In genomic region chr7:104984591-104985258, GRCh38 we compare ENCODE assay signal across 8 cellular contexts. TPM values are rescaled to one million over a fixed set of nuclear protein-coding genes. Genes with fewer than 3 reads are reported as not detected.
A peak's percentile ranks its signal among the peaks of the same experiment; 100 is the strongest.
DNase-seq lines count a peak whose midpoint lies in the region; ATAC-seq and TF ChIP-seq lines count a peak whose summit lies in the region.

No MANE protein-coding gene starts in this region.

- peak overlapping the region; percentile 34 to 73 (median 60) for H3K4me3 ChIP-seq in heart right ventricle
- peak overlapping the region; percentile 65 to 69 for H3K4me3 ChIP-seq in ascending aorta
- H3K4me3 ChIP-seq in mesenchymal stem cell (ENCODE audit: insufficient read depth in 1 of 2, low read depth in 1 of 2, low read length in 2 of 2), result peak overlapping the region in 1 of 2 experiments; percentile 81
- peak overlapping the region; percentile 38 to 92 for H3K4me3 ChIP-seq in aorta (ENCODE audit: low read length in 2 of 2)

- H2BK120ac ChIP-seq in mesenchymal stem cell (ENCODE audit: low read depth, low read length), result no peak overlapping the region

- H3K79me1 ChIP-seq in mesenchymal stem cell (replicated peaks; ENCODE audit: low read length, poor library complexity, severe bottlenecking), result peaks cover 4% of the 10 kb centered on the region

- no peak overlapping the region for H2BK5ac ChIP-seq in mesenchymal stem cell (ENCODE audit: low read depth, low read length, poor library complexity, severe bottlenecking)

- H3K36me3 ChIP-seq in heart right ventricle (peaks cover 0 to 22% (median 0%) of the 10 kb centered on the region in 9 donors), ascending aorta (no peaks in the 10 kb centered on the region), mesenchymal stem cell (ENCODE audit: control insufficient read depth in 1 of 2, insufficient read depth in 2 of 2, low read depth in 1 of 2, low read length in 2 of 2) (peaks cover 6 to 39% of the 10 kb centered on the region in 2 experiments), aorta (ENCODE audit: control insufficient read depth in 1 of 2, insufficient read depth in 2 of 2, low read length in 1 of 2) (no peaks in the 10 kb centered on the region)

- intact Hi-C loops in heart right ventricle (cut with DNase I) (loop anchor here in 8 of 10 donors (1.0 to 10.0 kb wide), 15 partner anchors 26 to 353 kb away; partner anchors contain the start of gene KMT2E (in 1 of the 8)), left ventricle myocardium superior (cut with micrococcal nuclease) (no loop called here), ascending aorta (cut with DNase I) (loop anchor here (5.0 to 10.0 kb wide), 6 partner anchors 62 to 1300 kb away; partner anchors contain the start of genes NAMPT and RINT1), aorta (cut with DNase I) (loop anchor here (2.0 to 5.0 kb wide), 6 partner anchors 14 to 118 kb away; no protein-coding TSS in a partner anchor)

- H3K9me3 ChIP-seq in heart right ventricle (no peaks in the 10 kb centered on the region), ascending aorta (no peaks in the 10 kb centered on the region), mesenchymal stem cell (ENCODE audit: control insufficient read depth, low read length) (no peaks in the 10 kb centered on the region), aorta (ENCODE audit: control insufficient read depth, low read length) (no peaks in the 10 kb centered on the region)

- in situ Hi-C loops in GM13977 (cut with MboI; ENCODE audit: low pct_unique_long_range_greater_than_20kb, low sequenced_read_pairs, unreplicated experiment), result no loop called here

- no peak overlapping the region for H4K8ac ChIP-seq in mesenchymal stem cell (ENCODE audit: low read length)

- no peak for TF ChIP-seq CTCF in heart right ventricle (IDR thresholded peaks at IDR 0.05)
- no peak for TF ChIP-seq CTCF in ascending aorta (IDR thresholded peaks at IDR 0.05)
- no peak for TF ChIP-seq CTCF in GM13977 (IDR thresholded peaks at IDR 0.05; ENCODE audit: extremely low read depth, insufficient read depth, missing control alignments)

- no peak overlapping the region for H3K14ac ChIP-seq in mesenchymal stem cell (ENCODE audit: low read length in 2 of 2)

- H4K91ac ChIP-seq in mesenchymal stem cell (ENCODE audit: low read length), result no peak overlapping the region

- no peak overlapping the region for H2BK12ac ChIP-seq in mesenchymal stem cell (ENCODE audit: low read length in 2 of 2)

- H3K4ac ChIP-seq in mesenchymal stem cell (ENCODE audit: low read depth in 1 of 2, low read length in 2 of 2), result no peak overlapping the region

- H2BK15ac ChIP-seq in mesenchymal stem cell (ENCODE audit: low read depth, poor library complexity, severe bottlenecking), result no peak overlapping the region

- ATAC-seq in heart right ventricle (no peak), left ventricle myocardium superior (no peak), aorta (ENCODE audit: low FRiP score) (no peak), HG02610 (IDR thresholded peaks at IDR 0.05; ENCODE audit: unreplicated experiment) (no peak), HG03135 (IDR thresholded peaks at IDR 0.05; ENCODE audit: unreplicated experiment) (no peak)

- H3K9ac ChIP-seq in mesenchymal stem cell (ENCODE audit: low read length), result peak overlapping the region; percentile 98

- H3K18ac ChIP-seq in mesenchymal stem cell (ENCODE audit: low read depth in 1 of 2, low read length in 2 of 2), result no peak overlapping the region

- DNase-seq in heart right ventricle (no peak), left ventricle myocardium superior (no peak), ascending aorta (ENCODE audit: low spot score in 2 of 2) (no peak), mesenchymal stem cell (no peak), aorta (no peak), GM13977 (ENCODE audit: low spot score) (no peak)

- H3K27me3 ChIP-seq in heart right ventricle (no peaks in the 10 kb centered on the region), ascending aorta (no peaks in the 10 kb centered on the region), mesenchymal stem cell (ENCODE audit: control insufficient read depth in 1 of 2, insufficient read depth in 1 of 2, low read length in 2 of 2) (no peaks in the 10 kb centered on the region), aorta (ENCODE audit: control insufficient read depth in 1 of 2, insufficient read depth in 2 of 2, low read length in 1 of 2) (no peaks in the 10 kb centered on the region)

- peak overlapping the region; percentile 91 for H3K4me2 ChIP-seq in mesenchymal stem cell (ENCODE audit: low read length, poor library complexity, severe bottlenecking)

- H3K27ac ChIP-seq in heart right ventricle, result peak overlapping the region; percentile 95 to 99 (median 98)
- H3K27ac ChIP-seq in ascending aorta, result peak overlapping the region; percentile 91 to 98
- H3K27ac ChIP-seq in mesenchymal stem cell (ENCODE audit: low read length, poor library complexity, severe bottlenecking), result peak overlapping the region; percentile 99
- peak overlapping the region; percentile 62 to 91 for H3K27ac ChIP-seq in aorta (ENCODE audit: low read depth in 1 of 2, low read length in 2 of 2)

- peaks cover 9 to 89% (median 50%) of the 10 kb centered on the region in 9 donors for H3K4me1 ChIP-seq in heart right ventricle
- H3K4me1 ChIP-seq in ascending aorta, result peaks cover 6 to 39% of the 10 kb centered on the region in 2 donors
- peaks cover 12% of the 10 kb centered on the region for H3K4me1 ChIP-seq in mesenchymal stem cell (ENCODE audit: control insufficient read depth, insufficient read depth, low read depth, low read length)
- H3K4me1 ChIP-seq in aorta (ENCODE audit: control insufficient read depth in 1 of 2, insufficient read depth in 2 of 2, low read length in 2 of 2), result peaks cover 2 to 17% of the 10 kb centered on the region in 2 donors

- WGBS in heart right ventricle, 2 donors, result 29 to 39% methylated on average over 7 of the region's 7 CpGs
- WGBS in mesenchymal stem cell, result 33% methylated on average over 3 of the region's 7 CpGs
- WGBS in aorta, 2 donors, result 21 to 26% methylated on average over 7 of the region's 7 CpGs

- H3K23ac ChIP-seq in mesenchymal stem cell (ENCODE audit: low read length in 2 of 2), result no peak overlapping the region

- H2AFZ ChIP-seq in mesenchymal stem cell (ENCODE audit: low read depth, low read length), result no peak overlapping the region

- no peak overlapping the region for H2AK5ac ChIP-seq in mesenchymal stem cell (ENCODE audit: low read length, severe bottlenecking)

RNA-seq across cellular contexts. Expression of gene KMT2E, which starts 29.3 kb away (rescaled TPM):
- total RNA-seq in heart right ventricle (10 to 100 TPM; 41.1 to 53.3 (median 47.5) TPM), left ventricle myocardium superior (35.9 TPM), ascending aorta (43.0 TPM), aorta (100 to 1,000 TPM; 143 to 156 TPM)
- polyA plus RNA-seq in heart right ventricle (10 to 100 TPM in 1 of 2 donors, 1 to 10 TPM in 1; 9.4 to 25.2 TPM), aorta (10 to 100 TPM; 16.5 to 25.4 TPM)
- 37.5 TPM for polyA plus RNA-seq in mesenchymal stem cell (2013, experiment 1 of 2)
- polyA plus RNA-seq in mesenchymal stem cell (2013, experiment 2 of 2), result 35.8 TPM
